8 cellular contexts compared by ENCODE assay signal in genomic region chr19:36488118-36488815, GRCh38. TPM values are rescaled to one million over a fixed set of nuclear protein-coding genes. Genes with fewer than 3 reads are reported as not detected.
DNase-seq lines count a peak whose midpoint lies in the region; ATAC-seq, FAIRE-seq and TF ChIP-seq lines count a peak whose summit lies in the region.

No MANE protein-coding gene starts in this region.

- H3K27ac ChIP-seq in PC-3 (ENCODE audit: low read length) (no peak overlapping the region), endothelial cell of umbilical vein (ENCODE audit: insufficient read depth, low read depth, low read length) (no peak overlapping the region), ovary (no peak overlapping the region)

- no peak for TF ChIP-seq EP300 in ovary (IDR thresholded peaks at IDR 0.05)

- TF ChIP-seq CTCF in Caco-2 (IDR thresholded peaks at IDR 0.05; ENCODE audit: insufficient read depth in 1 of 2, low read depth in 1 of 2, low read length in 1 of 2, severe bottlenecking in 1 of 2, unreplicated experiment in 1 of 2) = no peak
- TF ChIP-seq CTCF in PC-3 (conservative IDR thresholded peaks at IDR 0.05; ENCODE audit: low read depth, low read length) = no peak
- no peak for TF ChIP-seq CTCF in endothelial cell of umbilical vein (IDR thresholded peaks at IDR 0.05; ENCODE audit: extremely low read depth in 1 of 2, insufficient read depth in 1 of 2, low read depth in 1 of 2, low read length in 2 of 2)
- TF ChIP-seq CTCF in ovary (IDR thresholded peaks at IDR 0.05) = no peak

- no peaks in the 10 kb centered on the region for H3K27me3 ChIP-seq in Caco-2 (replicated peaks; ENCODE audit: control insufficient read depth, insufficient read depth, low read length)
- no peaks in the 10 kb centered on the region for H3K27me3 ChIP-seq in PC-3 (ENCODE audit: low read length)
- no peaks in the 10 kb centered on the region for H3K27me3 ChIP-seq in endothelial cell of umbilical vein (ENCODE audit: control insufficient read depth in 2 of 2, insufficient read depth in 2 of 2, low read length in 2 of 2)
- H3K27me3 ChIP-seq in ovary = no peaks in the 10 kb centered on the region

- intact Hi-C loops in Caco-2 (cut with micrococcal nuclease; ENCODE audit: unreplicated experiment) = loop anchor here (2.0 to 5.0 kb wide), 3 partner anchors 179 to 296 kb away; partner anchors contain the start of genes ZNF461 and ZNF850
- intact Hi-C loops in PC-3 (cut with micrococcal nuclease) = no loop called here
- intact Hi-C loops in endothelial cell of umbilical vein (cut with micrococcal nuclease) = loop anchor here (10.0 kb wide), 1 partner anchor 273 kb away; the partner anchor contains the start of genes ZNF146 and ZNF565
- intact Hi-C loops in ovary (cut with DNase I) = no loop called here

- H3K4me2 ChIP-seq in PC-3 (ENCODE audit: low read length) = peak overlapping the region; percentile 97
- peak overlapping the region; percentile 19 for H3K4me2 ChIP-seq in endothelial cell of umbilical vein (ENCODE audit: insufficient read depth, low read length)

- H3K4me3 Mint-ChIP-seq in Caco-2 (ENCODE audit: unreplicated experiment) = peak overlapping the region; percentile 91

- H3K4me1 Mint-ChIP-seq in Caco-2 (ENCODE audit: low read depth, unreplicated experiment) = peaks cover 14% of the 10 kb centered on the region

- POLR2A ChIA-PET in Caco-2 (lab: Charles Lee) (interaction anchor here (1.7 to 2.0 kb wide), 4 partner anchors 40 to 729 kb away, joined by 7 to 34 read pairs (median 8); partner anchors contain the start of genes ZFP14, ZNF146, ZNF260 and ZNF383), PC-3 (lab: Charles Lee; ENCODE audit: unreplicated experiment) (no interaction called here), endothelial cell of umbilical vein (lab: Charles Lee) (no interaction called here)

- no peaks in the 10 kb centered on the region for H3K36me3 ChIP-seq in Caco-2 (ENCODE audit: control insufficient read depth, insufficient read depth, low read length)
- peaks cover 14% of the 10 kb centered on the region; the same call in 1 of the 2 replicates for H3K36me3 ChIP-seq in PC-3 (ENCODE audit: low read depth, low read length)
- H3K36me3 ChIP-seq in endothelial cell of umbilical vein (ENCODE audit: control insufficient read depth in 2 of 2, extremely low read depth in 1 of 2, insufficient read depth in 2 of 2, low read length in 2 of 2) = no peaks in the 10 kb centered on the region
- H3K36me3 ChIP-seq in ovary = no peaks in the 10 kb centered on the region

- peaks cover 38% of the 10 kb centered on the region for H3K36me3 Mint-ChIP-seq in Caco-2 (ENCODE audit: insufficient read depth, unreplicated experiment)

- ATAC-seq in PC-3 (no peak), GM19023 (IDR thresholded peaks at IDR 0.05; ENCODE audit: unreplicated experiment) (no peak)

- H3K9me3 Mint-ChIP-seq in Caco-2 (ENCODE audit: unreplicated experiment) = peaks cover 20% of the 10 kb centered on the region

- CTCF ChIA-PET in Caco-2 (lab: Charles Lee) = no interaction called here
- CTCF ChIA-PET in PC-3 (lab: Charles Lee) = no interaction called here
- CTCF ChIA-PET in endothelial cell of umbilical vein (lab: Charles Lee) = no interaction called here

- H3K9me1 ChIP-seq in endothelial cell of umbilical vein (replicated peaks; ENCODE audit: control insufficient read depth, extremely low read depth, insufficient read depth, low read length) = no peaks in the 10 kb centered on the region

- H3K9me3 ChIP-seq in Caco-2 = 0 out of 2 replicates have a peak, but pooled peaks cover 3% of the 10 kb centered on the region
- no peaks in the 10 kb centered on the region for H3K9me3 ChIP-seq in PC-3 (ENCODE audit: low read length)
- no peaks in the 10 kb centered on the region for H3K9me3 ChIP-seq in endothelial cell of umbilical vein (replicated peaks; ENCODE audit: control insufficient read depth, insufficient read depth, low read length)
- no peaks in the 10 kb centered on the region for H3K9me3 ChIP-seq in ovary

- TF ChIP-seq POLR2A in endothelial cell of umbilical vein (IDR thresholded peaks at IDR 0.05; ENCODE audit: low read depth, low read length) (no peak), ovary (IDR thresholded peaks at IDR 0.05) (no peak)

- H3K4me1 ChIP-seq in Caco-2 = no peaks in the 10 kb centered on the region
- no peaks in the 10 kb centered on the region for H3K4me1 ChIP-seq in PC-3 (ENCODE audit: insufficient read depth, low read length)
- H3K4me1 ChIP-seq in endothelial cell of umbilical vein (ENCODE audit: control insufficient read depth, extremely low read depth, insufficient read depth, low read length) = peaks cover 8% of the 10 kb centered on the region
- peaks cover 3% of the 10 kb centered on the region for H3K4me1 ChIP-seq in ovary (ENCODE audit: insufficient read depth)

- peak overlapping the region; percentile 99; the same call in 1 of the 2 replicates for H2AFZ ChIP-seq in PC-3 (ENCODE audit: low read length)
- H2AFZ ChIP-seq in endothelial cell of umbilical vein (ENCODE audit: low read depth, low read length) = peak overlapping the region; percentile 63

- no peaks in the 10 kb centered on the region for H4K20me1 ChIP-seq in PC-3 (ENCODE audit: low read length)
- no peaks in the 10 kb centered on the region for H4K20me1 ChIP-seq in endothelial cell of umbilical vein (replicated peaks; ENCODE audit: control insufficient read depth, extremely low read depth, insufficient read depth, low read length)

- peak overlapping the region; percentile 99 for H3K27ac Mint-ChIP-seq in Caco-2 (ENCODE audit: unreplicated experiment)

- no peaks in the 10 kb centered on the region for H3K9me2 ChIP-seq in PC-3 (replicated peaks; ENCODE audit: low read length)

- BruUV-seq in Caco-2 (replicated peaks; lab: Mats Ljungman, UMichigan) (no TSS peak), PC-3 (replicated peaks; lab: Mats Ljungman, UMichigan) (no TSS peak), endothelial cell of umbilical vein (replicated peaks; lab: Mats Ljungman, UMichigan) (TSS peak; percentile 37)

- H3K9ac ChIP-seq in PC-3 (ENCODE audit: low read length) = peak overlapping the region; percentile 94
- peak overlapping the region; percentile 88 for H3K9ac ChIP-seq in endothelial cell of umbilical vein (replicated peaks; ENCODE audit: extremely low read depth, insufficient read depth, low read length)

- dilution Hi-C loops in endothelial cell of umbilical vein (cut with MboI; ENCODE audit: extremely low pct_ligation_motif_present, low sequenced_read_pairs) = no loop called here

- no peaks in the 10 kb centered on the region for H3F3A ChIP-seq in PC-3 (ENCODE audit: low read length, unreplicated experiment)

- H3K27me3 Mint-ChIP-seq in Caco-2 (ENCODE audit: insufficient read depth, unreplicated experiment) = no peaks in the 10 kb centered on the region

- DNase-seq in Caco-2 (no peak), PC-3 (no peak), endothelial cell of umbilical vein (ENCODE audit: low read depth, low spot score) (no peak), ovary (no peak), DMS153 (lab: John Stamatoyannopoulos, UW) (no peak), kidney tubule cell (ENCODE audit: low spot score) (no peak), NCI-H2196 treated with DMSO at 0.1 percent for 48 hours (lab: John Stamatoyannopoulos, UW; ENCODE audit: unreplicated experiment) (no peak)

- WGBS in ovary, 3 donors = 37 to 47% (median 44%) methylated on average over 8 of the region's 8 CpGs

- peak overlapping the region; percentile 93 for H3K4me3 ChIP-seq in Caco-2 (ENCODE audit: low read depth, low read length)
- H3K4me3 ChIP-seq in PC-3 (ENCODE audit: low read length) = peak overlapping the region; percentile 96
- peak overlapping the region in 2 of 3 experiments; percentile 77 to 80 for H3K4me3 ChIP-seq in endothelial cell of umbilical vein (replicated peaks in 1 of 3; ENCODE audit: insufficient read depth in 1 of 3, low read depth in 1 of 3, low read length in 3 of 3)
- H3K4me3 ChIP-seq in ovary = peak overlapping the region; percentile 61

- H3K79me2 ChIP-seq in PC-3 (ENCODE audit: low read length) = peaks cover 30% of the 10 kb centered on the region
- H3K79me2 ChIP-seq in endothelial cell of umbilical vein (ENCODE audit: control insufficient read depth, insufficient read depth, low read length) = peaks cover 6% of the 10 kb centered on the region

- FAIRE-seq in endothelial cell of umbilical vein (lab: Jason Lieb, UNC) = no peak

TF ChIP-seq in endothelial cell of umbilical vein, 7 proteins besides CTCF, POLR2A, EP300 and RAD21 (continues in another document):
- TF ChIP-seq POLR2AphosphoS5 (IDR thresholded peaks at IDR 0.05; ENCODE audit: insufficient read depth, low read depth, low read length) (no peak), JUN (IDR thresholded peaks at IDR 0.05; ENCODE audit: borderline replicate concordance, insufficient read depth, insufficient read length, low read depth) (no peak), GATA2 (IDR thresholded peaks at IDR 0.05; ENCODE audit: insufficient read depth, insufficient read length, low read depth, low read length) (no peak), EZH2 (IDR thresholded peaks at IDR 0.05; ENCODE audit: borderline replicate concordance, low read depth, low read length, severe bottlenecking) (no peak), FOS (IDR thresholded peaks at IDR 0.05; ENCODE audit: borderline replicate concordance, insufficient read depth, low read length) (no peak)

RNA-seq across cellular contexts. Expression of gene ZNF566, which starts 1.1 kb away (rescaled TPM):
- total RNA-seq in Caco-2 (2022) (10.0 and 11.6 TPM in 2 replicates), PC-3 (2014; rRNA removed) (3.1 and 7.8 TPM in 2 replicates), endothelial cell of umbilical vein (8.3 and 8.5 TPM in 2 replicates), ovary (10 to 100 TPM in 6 of 7 donors, 1 to 10 TPM in 1; 8.6 to 22.0 (median 16.4) TPM)
- polyA plus RNA-seq in endothelial cell of umbilical vein (4.0 and 4.7 TPM in 2 replicates), ovary (1 to 10 TPM; 6.1 to 9.3 TPM)
- polyA plus RNA-seq in endothelial cell of umbilical vein (2011; cell fraction: cytosol; rRNA removed) = 3.0 and 3.8 TPM in 2 replicates
- 8.4 and 9.6 TPM in 2 replicates for polyA plus RNA-seq in endothelial cell of umbilical vein (2011; cell fraction: nucleus; rRNA removed)
- 3.5 and 5.3 TPM in 2 replicates for polyA plus RNA-seq in endothelial cell of umbilical vein (2012)
- polyA minus RNA-seq in endothelial cell of umbilical vein = 5.5 and 7.3 TPM in 2 replicates
- polyA minus RNA-seq in endothelial cell of umbilical vein (2011; cell fraction: cytosol; rRNA and poly(A)+ RNA removed) = 3.2 TPM
- polyA minus RNA-seq in endothelial cell of umbilical vein (2011; cell fraction: nucleus; rRNA and poly(A)+ RNA removed) = 8.8 and 11.7 TPM in 2 replicates

RNA-seq across cellular contexts. Expression of gene ZNF260, which starts 39.8 kb away (rescaled TPM):
- total RNA-seq in Caco-2 (2022) (12.5 and 13.2 TPM in 2 replicates), PC-3 (2014; rRNA removed) (5.5 and 6.0 TPM in 2 replicates), endothelial cell of umbilical vein (10.5 and 13.9 TPM in 2 replicates), ovary (10 to 100 TPM in 6 of 7 donors, 1 to 10 TPM in 1; 9.4 to 19.0 (median 12.2) TPM)
- polyA plus RNA-seq in endothelial cell of umbilical vein (2.4 and 2.7 TPM in 2 replicates), ovary (1 to 10 TPM; 6.1 to 8.1 TPM)
- 4.3 TPM in 2 replicates for polyA plus RNA-seq in endothelial cell of umbilical vein (2011; cell fraction: cytosol; rRNA removed)
- 5.4 and 7.0 TPM in 2 replicates for polyA plus RNA-seq in endothelial cell of umbilical vein (2011; cell fraction: nucleus; rRNA removed)
- 8.4 and 12.5 TPM in 2 replicates for polyA plus RNA-seq in endothelial cell of umbilical vein (2012)
- polyA minus RNA-seq in endothelial cell of umbilical vein = 13.0 and 15.5 TPM in 2 replicates
- polyA minus RNA-seq in endothelial cell of umbilical vein (2011; cell fraction: cytosol; rRNA and poly(A)+ RNA removed) = 16.2 TPM
- polyA minus RNA-seq in endothelial cell of umbilical vein (2011; cell fraction: nucleus; rRNA and poly(A)+ RNA removed) = 11.3 and 14.3 TPM in 2 replicates

Comparison
In these comparisons a context has a peak if more than half of its experiments do, and no peak if none do; other contexts are left out.
1. intact Hi-C loops: an anchor here in Caco-2 (2.0 to 5.0 kb wide) and endothelial cell of umbilical vein (10.0 kb wide); none called in PC-3 and ovary.